1 cellular context compared by ENCODE assay signal in the genomic region with DNA sequence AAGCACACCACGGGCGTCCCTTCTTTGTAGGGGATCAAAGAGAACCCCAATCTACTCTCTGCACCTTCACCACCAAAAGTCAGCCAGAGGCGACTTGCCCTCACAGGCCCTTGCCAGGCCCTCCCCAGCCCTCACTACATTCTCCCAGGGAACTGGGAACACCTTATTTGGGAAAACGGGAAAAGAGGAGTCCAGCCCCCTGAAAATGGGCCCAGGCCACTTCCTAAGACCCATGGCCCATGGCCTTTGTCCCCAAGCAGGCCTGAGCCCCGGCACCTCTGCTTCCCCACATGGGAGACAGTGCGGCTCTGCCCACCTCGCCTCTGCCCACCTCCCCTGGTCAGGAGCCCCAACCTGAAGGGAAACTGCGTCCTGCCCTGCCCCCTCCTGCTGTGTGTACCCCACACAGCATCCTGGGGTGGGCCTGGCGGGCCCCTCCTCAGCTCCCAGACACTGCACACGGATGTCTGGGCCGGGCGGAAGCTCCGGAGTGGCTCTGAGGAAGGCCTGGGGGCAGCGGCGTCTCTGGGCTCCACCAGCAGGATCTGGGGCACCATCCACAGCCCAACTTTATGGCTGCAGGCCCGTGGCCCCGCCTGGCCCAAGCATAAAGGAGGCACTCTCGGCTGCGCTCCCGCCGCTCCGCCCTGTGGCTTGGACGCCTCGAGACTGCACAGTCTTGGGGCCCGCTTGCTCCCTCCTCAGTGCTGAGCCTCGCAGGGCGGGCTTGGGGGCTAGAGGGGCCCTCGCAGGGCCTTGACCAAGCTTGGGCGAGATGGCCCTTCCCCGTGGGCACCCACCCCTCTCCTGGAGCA.
TF ChIP-seq lines count a peak whose summit lies in the region.

No MANE protein-coding gene starts in this region.

TF ChIP-seq in H1, 55 proteins besides CTCF, POLR2A, EP300 and RAD21 (continued from another document):
- TF ChIP-seq, protein P1, sequence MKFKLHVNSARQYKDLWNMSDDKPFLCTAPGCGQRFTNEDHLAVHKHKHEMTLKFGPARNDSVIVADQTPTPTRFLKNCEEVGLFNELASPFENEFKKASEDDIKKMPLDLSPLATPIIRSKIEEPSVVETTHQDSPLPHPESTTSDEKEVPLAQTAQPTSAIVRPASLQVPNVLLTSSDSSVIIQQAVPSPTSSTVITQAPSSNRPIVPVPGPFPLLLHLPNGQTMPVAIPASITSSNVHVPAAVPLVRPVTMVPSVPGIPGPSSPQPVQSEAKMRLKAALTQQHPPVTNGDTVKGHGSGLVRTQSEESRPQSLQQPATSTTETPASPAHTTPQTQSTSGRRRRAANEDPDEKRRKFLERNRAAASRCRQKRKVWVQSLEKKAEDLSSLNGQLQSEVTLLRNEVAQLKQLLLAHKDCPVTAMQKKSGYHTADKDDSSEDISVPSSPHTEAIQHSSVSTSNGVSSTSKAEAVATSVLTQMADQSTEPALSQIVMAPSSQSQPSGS (IDR thresholded peaks at IDR 0.05; ENCODE audit: low read length), result no peak
